In genomic region chr1:225707824-225708223, GRCh38 we compare ENCODE assay signal across 27 cellular contexts. TPM values are rescaled to one million over a fixed set of nuclear protein-coding genes. Genes with fewer than 3 reads are reported as not detected.
"Had no signal": no experiment of that assay in that cellular context is flagged by ENCODE, and none has a peak within 500 bp of the region (broad histone marks: within the 10 kb centered on the region; RNA-seq: fewer than 3 reads in every experiment).

No MANE protein-coding gene starts in this region.

- ATAC-seq: activated T-cell treated with anti-CD3 and anti-CD28 coated beads, Interleukin-2, amount 50 U/mL, for 72 hours; Panc1; Right ventricle myocardium inferior had no signal

- H3K27ac ChIP-seq: SJCRH30, VCaP had no signal

- H3K27ac Mint-ChIP-seq: activated CD4-positive, alpha-beta memory T cell treated with anti-CD3 and anti-CD28 coated beads for 36 hours; activated CD4-positive, alpha-beta T cell treated with anti-CD3 and anti-CD28 coated beads, Interleukin-2, amount 10 ng/mL, durations not matched to agents 7 days and 5 days; activated naive CD4-positive, alpha-beta T cell treated with anti-CD3 and anti-CD28 coated beads, Interleukin-2, amount 50 U/mL, for 24 hours; activated T-cell treated with anti-CD3 and anti-CD28 coated beads, Interleukin-2, amount 50 U/mL, for 72 hours had no signal

- H3K9me3 Mint-ChIP-seq: activated CD4-positive, alpha-beta memory T cell treated with anti-CD3 and anti-CD28 coated beads for 36 hours; activated CD4-positive, alpha-beta T cell treated with anti-CD3 and anti-CD28 coated beads, Interleukin-2, amount 10 ng/mL, durations not matched to agents 7 days and 5 days; activated naive CD4-positive, alpha-beta T cell treated with anti-CD3 and anti-CD28 coated beads, Interleukin-2, amount 50 U/mL, for 24 hours; activated T-cell treated with anti-CD3 and anti-CD28 coated beads, Interleukin-2, amount 50 U/mL, for 72 hours had no signal

- H3K9ac ChIP-seq: SK-N-SH had no signal

- H3K27me3 Mint-ChIP-seq: activated CD4-positive, alpha-beta memory T cell treated with anti-CD3 and anti-CD28 coated beads for 36 hours; activated CD4-positive, alpha-beta T cell treated with anti-CD3 and anti-CD28 coated beads, Interleukin-2, amount 10 ng/mL, durations not matched to agents 7 days and 5 days; activated naive CD4-positive, alpha-beta T cell treated with anti-CD3 and anti-CD28 coated beads, Interleukin-2, amount 50 U/mL, for 24 hours had no signal

- H3K36me3 ChIP-seq: breast epithelium, SJCRH30 had no signal

- H3K9me3 ChIP-seq: breast epithelium, SJCRH30, SK-N-SH had no signal

- H3K4me1 Mint-ChIP-seq: activated CD4-positive, alpha-beta T cell treated with anti-CD3 and anti-CD28 coated beads, Interleukin-2, amount 10 ng/mL, durations not matched to agents 7 days and 5 days; activated naive CD4-positive, alpha-beta T cell treated with anti-CD3 and anti-CD28 coated beads, Interleukin-2, amount 50 U/mL, for 24 hours had no signal

- H3K4me3 ChIP-seq: breast epithelium, SJCRH30 had no signal

- H3K4me1 ChIP-seq: breast epithelium, SJCRH30 had no signal

- H3K36me3 Mint-ChIP-seq: activated CD4-positive, alpha-beta memory T cell treated with anti-CD3 and anti-CD28 coated beads for 36 hours; activated naive CD4-positive, alpha-beta T cell treated with anti-CD3 and anti-CD28 coated beads, Interleukin-2, amount 50 U/mL, for 24 hours had no signal

- H3K27me3 ChIP-seq: breast epithelium, SJCRH30 had no signal

- DNase-seq: activated CD4-positive, alpha-beta memory T cell treated with anti-CD3 and anti-CD28 coated beads for 36 hours; activated CD4-positive, alpha-beta T cell treated with anti-CD3 and anti-CD28 coated beads, Interleukin-2, amount 10 ng/mL, durations not matched to agents 7 days and 5 days; activated CD4-positive, CD25-positive, alpha-beta regulatory T cell; activated CD8-positive, alpha-beta memory T cell treated with anti-CD3 and anti-CD28 coated beads, Interleukin-2, amount 50 U/mL, for 4 hours; activated naive CD4-positive, alpha-beta T cell; activated T-cell treated with anti-CD3 and anti-CD28 coated beads, Interleukin-2, amount 50 U/mL, for 72 hours; aorta; caudate nucleus; Kasumi-1; NCI-H146; NCI-H187 treated with DMSO at 0.1 percent for 48 hours; NCI-H2081 treated with DMSO at 0.1 percent for 48 hours; NCI-H345; NCI-H510A; NCI-H526 treated with DMSO at 0.1 percent for 48 hours; NCI-H82; OCI-M1; RPMI8226; SJCRH30; SK-N-SH; T-helper 1 cell had no signal

- H3K4me3 Mint-ChIP-seq: activated CD4-positive, alpha-beta memory T cell treated with anti-CD3 and anti-CD28 coated beads for 36 hours; activated CD4-positive, alpha-beta T cell treated with anti-CD3 and anti-CD28 coated beads, Interleukin-2, amount 10 ng/mL, durations not matched to agents 7 days and 5 days; activated naive CD4-positive, alpha-beta T cell treated with anti-CD3 and anti-CD28 coated beads, Interleukin-2, amount 50 U/mL, for 24 hours; activated T-cell treated with anti-CD3 and anti-CD28 coated beads, Interleukin-2, amount 50 U/mL, for 72 hours had no signal

- H3K4me2 ChIP-seq: SK-N-SH had no signal

RNA-seq across cellular contexts. Expression of gene ENAH, which starts 54.9 kb away (rescaled TPM):
- total RNA-seq: activated CD4-positive, alpha-beta T cell treated with anti-CD3 and anti-CD28 coated beads, Interleukin-2, amount 10 ng/mL, durations not matched to agents 7 days and 5 days; T-helper 2 cell treated with Interferon-gamma antibody and Interleukin-4, amounts not matched to agents 100 ng/mL and 5 ng/mL, for 36 hours had no signal
